ENCODE assay signal across 16 cellular contexts in the genomic region with DNA sequence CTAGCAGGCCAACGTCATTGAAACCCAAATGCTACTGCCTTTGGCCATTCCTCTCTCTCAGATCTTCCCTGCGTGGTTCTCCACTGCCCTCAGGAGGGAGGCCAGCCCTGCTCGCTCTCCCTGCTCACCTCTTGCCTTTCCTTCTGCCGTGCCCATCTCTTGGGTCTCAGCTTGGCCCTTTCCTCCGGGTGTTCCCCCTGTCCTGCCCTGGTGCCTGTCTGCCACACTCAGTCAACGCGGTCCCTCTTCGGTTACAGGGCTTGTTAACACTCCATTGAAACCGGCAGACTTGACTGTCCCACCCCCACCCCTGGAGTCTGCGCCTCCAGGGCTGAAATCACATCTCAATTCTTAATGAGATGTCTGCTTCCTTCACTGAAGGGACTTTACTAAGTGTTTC.
DNase-seq lines count a peak whose midpoint lies in the region; ATAC-seq and TF ChIP-seq lines count a peak whose summit lies in the region.
"Had no signal": no experiment of that assay in that cellular context is flagged by ENCODE, and none has a peak within 500 bp of the region (broad histone marks: within the 10 kb centered on the region; RNA-seq: fewer than 3 reads in every experiment).

No MANE protein-coding gene starts in this region.

- WGBS in right cardiac atrium = 68% methylated on average over 10 of the region's 10 CpGs
- 71 to 77% (median 72%) methylated on average over 10 of the region's 10 CpGs for WGBS in spleen, 5 donors

- peaks cover 0 to 46% (median 9%) of the 10 kb centered on the region in 6 donors for H3K36me3 ChIP-seq in spleen

- H3K9me3 ChIP-seq in right cardiac atrium (ENCODE audit: control insufficient read depth, low read length) (no peaks in the 10 kb centered on the region), spleen (no peaks in the 10 kb centered on the region)

- H3K27ac ChIP-seq in right cardiac atrium (ENCODE audit: low read length) = no peak overlapping the region
- no peak overlapping the region for H3K27ac ChIP-seq in spleen
- H3K27ac ChIP-seq: GM23248, PC-9 had no signal

- DNase-seq in Right ventricle myocardium superior (peak; percentile 30), right cardiac atrium (no peak), endothelial cell (ENCODE audit: low spot score) (no peak), neural crest cell (ENCODE audit: low read depth, low spot score) (no peak), spleen (peak; percentile 58), DMS79 (lab: John Stamatoyannopoulos, UW) (no peak), NCI-H2029 (lab: John Stamatoyannopoulos, UW) (no peak)
- DNase-seq: CD4-positive, CD25-positive, alpha-beta regulatory T cell; GDM1; GM23248; NCI-H1436 treated with DMSO at 0.1 percent for 48 hours; NCI-H2107; NCI-H446; PC-9 had no signal

- no peak for TF ChIP-seq POLR2A in spleen (IDR thresholded peaks at IDR 0.05)

- no peak for TF ChIP-seq CTCF in endothelial cell (IDR thresholded peaks at IDR 0.05; ENCODE audit: unreplicated experiment)
- TF ChIP-seq CTCF in neural crest cell (conservative IDR thresholded peaks at IDR 0.05) = no peak
- TF ChIP-seq CTCF in spleen (IDR thresholded peaks at IDR 0.05 in 8 of 11, conservative IDR thresholded peaks at IDR 0.05 in 3 of 11) = no peak

- H3K4me1 ChIP-seq in right cardiac atrium (ENCODE audit: control insufficient read depth, insufficient read depth, low read length) (peaks cover 4% of the 10 kb centered on the region), spleen (peaks cover 0 to 6% (median 0%) of the 10 kb centered on the region in 6 donors)

- H3K36me3 Mint-ChIP-seq in endothelial cell (ENCODE audit: low read depth, unreplicated experiment) (peaks cover 61% of the 10 kb centered on the region), neural crest cell (ENCODE audit: low read depth) (no peaks in the 10 kb centered on the region)

- H3K27ac Mint-ChIP-seq in endothelial cell (ENCODE audit: unreplicated experiment) (no peak overlapping the region), neural crest cell (ENCODE audit: unreplicated experiment) (peak overlapping the region; percentile 2)
- H3K27ac Mint-ChIP-seq: CD4-positive, CD25-positive, alpha-beta regulatory T cell had no signal

- no peak for ATAC-seq in Right ventricle myocardium superior (ENCODE audit: poor library complexity)
- no peak for ATAC-seq in right cardiac atrium
- no peak for ATAC-seq in HG03139 (IDR thresholded peaks at IDR 0.05; ENCODE audit: unreplicated experiment)
- ATAC-seq: K562 had no signal

- H3K27me3 ChIP-seq in right cardiac atrium (ENCODE audit: control insufficient read depth, insufficient read depth) (no peaks in the 10 kb centered on the region), spleen (replicated peaks in 1 of 7) (peaks cover 0 to 11% (median 0%) of the 10 kb centered on the region in 7 donors)

- H3K4me1 Mint-ChIP-seq in endothelial cell (ENCODE audit: unreplicated experiment) = peaks cover 34% of the 10 kb centered on the region
- H3K4me1 Mint-ChIP-seq in neural crest cell = peaks cover 34% of the 10 kb centered on the region
- H3K4me1 Mint-ChIP-seq: CD4-positive, CD25-positive, alpha-beta regulatory T cell had no signal

- H3K4me3 Mint-ChIP-seq in endothelial cell (ENCODE audit: unreplicated experiment) (peak overlapping the region; percentile 65), neural crest cell (no peak overlapping the region)
- H3K4me3 Mint-ChIP-seq: CD4-positive, CD25-positive, alpha-beta regulatory T cell had no signal

- H3K9me3 Mint-ChIP-seq in endothelial cell (ENCODE audit: unreplicated experiment) (no peaks in the 10 kb centered on the region), neural crest cell (peaks cover 3% of the 10 kb centered on the region)

- intact Hi-C loops in Right ventricle myocardium superior (cut with DNase I) (no loop called here), right cardiac atrium (cut with DNase I) (no loop called here), spleen (cut with DNase I; ENCODE audit: low total_unique reads) (no loop called here)

- no peak overlapping the region for H3K4me3 ChIP-seq in right cardiac atrium (ENCODE audit: low read length)
- H3K4me3 ChIP-seq in spleen = no peak overlapping the region
- H3K4me3 ChIP-seq: GM23248, K562, PC-9 had no signal

- H3K27me3 Mint-ChIP-seq in endothelial cell (ENCODE audit: unreplicated experiment) (peaks cover 51% of the 10 kb centered on the region), neural crest cell (ENCODE audit: low read depth) (no peaks in the 10 kb centered on the region)

Comparison
In these comparisons a context has a peak if more than half of its experiments do, and no peak if none do; other contexts are left out.
1. DNase-seq: peak in Right ventricle myocardium superior (single experiment) and spleen (single experiment); none in right cardiac atrium (0 of 3), endothelial cell (single experiment), neural crest cell (single experiment), DMS79 (single experiment) and NCI-H2029 (single experiment).